ENCODE assay signal across 8 cellular contexts in the genomic region with DNA sequence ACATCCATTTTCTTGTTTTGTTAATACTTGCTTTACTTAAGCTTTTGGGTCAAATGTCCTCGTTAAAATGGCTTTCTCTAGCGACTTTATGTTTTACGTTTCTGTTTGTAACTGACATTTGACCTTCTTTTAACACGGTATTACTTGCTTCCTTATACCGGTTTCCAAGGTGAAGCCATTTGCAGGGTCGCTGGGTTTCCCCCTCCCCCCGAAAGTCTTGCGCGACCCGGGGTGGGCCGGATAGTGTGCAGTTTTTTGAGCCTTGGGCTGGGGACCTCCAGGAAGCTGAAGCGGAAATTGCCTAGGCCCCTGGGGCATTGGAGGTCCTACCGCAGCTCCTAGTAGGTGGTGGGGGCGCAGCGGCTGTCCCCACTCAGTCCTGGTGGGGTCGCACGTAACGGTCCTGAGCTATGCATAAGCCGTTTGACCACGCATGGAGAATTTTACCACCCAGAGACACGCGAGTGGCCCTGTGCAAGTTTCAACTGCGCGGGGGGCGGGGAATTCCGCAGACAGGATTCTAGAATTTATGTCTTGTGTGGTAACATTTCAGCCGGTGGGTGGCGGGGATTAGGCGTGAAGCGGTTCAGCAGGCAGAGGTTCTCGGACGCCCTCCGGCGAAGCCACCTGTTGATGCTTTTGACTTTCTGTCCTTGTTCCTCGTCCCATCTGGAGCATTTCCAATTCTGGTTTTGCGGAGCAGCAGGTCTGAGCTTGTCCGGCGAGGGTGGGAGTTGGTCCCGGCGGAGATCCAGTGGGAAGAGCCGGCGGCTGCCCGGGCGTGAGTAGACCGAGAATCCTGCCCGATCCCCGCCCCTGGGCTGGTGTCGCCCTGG. TPM values are rescaled to one million over a fixed set of nuclear protein-coding genes. Genes with fewer than 3 reads are reported as not detected.
DNase-seq lines count a peak whose midpoint lies in the region; ATAC-seq and TF ChIP-seq lines count a peak whose summit lies in the region.

No MANE protein-coding gene starts in this region.

- H3K36me3 ChIP-seq in SK-N-SH (replicated peaks in 1 of 2; ENCODE audit: control insufficient read depth in 1 of 2, insufficient read depth in 2 of 2, low read length in 1 of 2) = peaks cover 0 to 2% of the 10 kb centered on the region in 2 experiments

- peak; percentile 44 for ATAC-seq in GM21576 (IDR thresholded peaks at IDR 0.05; ENCODE audit: unreplicated experiment)
- ATAC-seq in activated naive CD4-positive, alpha-beta T cell treated with anti-CD3 and anti-CD28 coated beads, Interleukin-2, amount 50 U/mL, for 72 hours = peak; percentile 46 to 48
- ATAC-seq in Right ventricle myocardium superior (ENCODE audit: poor library complexity) = peak; percentile 57

- H3K9me3 ChIP-seq in SK-N-SH = no peaks in the 10 kb centered on the region

- TF ChIP-seq RAD21 in Ishikawa (IDR thresholded peaks at IDR 0.05; ENCODE audit: low read depth) (no peak; the same call in 1 of the 2 replicates), SK-N-SH (IDR thresholded peaks at IDR 0.05; ENCODE audit: low read length) (peak; percentile 30)

- peaks cover 59 to 66% of the 10 kb centered on the region in 2 donors for H3K36me3 Mint-ChIP-seq in activated naive CD4-positive, alpha-beta T cell treated with anti-CD3 and anti-CD28 coated beads, Interleukin-2, amount 50 U/mL, for 72 hours

- peak overlapping the region; percentile 69 for H3K9ac ChIP-seq in SK-N-SH

- no peaks in the 10 kb centered on the region for H3K9me2 ChIP-seq in SK-N-SH

- H3K4me3 ChIP-seq in SK-N-SH (ENCODE audit: low read depth in 2 of 2, low read length in 1 of 2) = peak overlapping the region; percentile 52 to 86

- peak overlapping the region; percentile 72; the same call in 1 of the 2 replicates for H2AFZ ChIP-seq in SK-N-SH (ENCODE audit: low read depth)

- CTCF ChIA-PET in SK-N-SH (lab: Yijun Ruan, JAX) = interaction anchor here (0.8 to 2.7 kb wide), 6 partner anchors 8 to 155 kb away, joined by 3 to 16 read pairs (median 4); a partner anchor contains a TSS

- peaks cover 9% of the 10 kb centered on the region for H3F3A ChIP-seq in SK-N-SH (replicated peaks; ENCODE audit: insufficient read depth)

- WGBS in SK-N-SH (ENCODE audit: low lambda C conversion rate) = 41% methylated on average over 36 of the region's 48 CpGs

- peak overlapping the region; percentile 40 to 92; a peak in 3 of 4 replicates for H3K27ac ChIP-seq in SK-N-SH (ENCODE audit: low read depth in 2 of 2, low read length in 1 of 2)

- H3K9me3 Mint-ChIP-seq in activated naive CD4-positive, alpha-beta T cell treated with anti-CD3 and anti-CD28 coated beads, Interleukin-2, amount 50 U/mL, for 72 hours = no peaks in the 10 kb centered on the region

- H3K4me2 ChIP-seq in SK-N-SH = peak overlapping the region; percentile 97

- TF ChIP-seq CTCF in SK-N-SH (IDR thresholded peaks at IDR 0.05) = peak; percentile 53

- peaks cover 84% of the 10 kb centered on the region for H3K79me2 ChIP-seq in SK-N-SH (ENCODE audit: insufficient read depth)

- intact Hi-C loops in Right ventricle myocardium superior (cut with DNase I) = loop anchor here (5.0 kb wide), 2 partner anchors 39 to 46 kb away; a partner anchor contains a TSS

- TF ChIP-seq EP300 in Ishikawa (IDR thresholded peaks at IDR 0.05; ENCODE audit: borderline replicate concordance) (peak; percentile 18; the same call in 1 of the 2 replicates), SK-N-SH (IDR thresholded peaks at IDR 0.05; ENCODE audit: borderline replicate concordance in 1 of 2, low read depth in 1 of 2, low read length in 1 of 2) (no peak)

- H4K20me1 ChIP-seq in SK-N-SH (ENCODE audit: insufficient read depth) = no peaks in the 10 kb centered on the region

- peaks cover 0 to 19% of the 10 kb centered on the region in 2 experiments; a peak in 3 of 4 replicates for H3K4me1 ChIP-seq in SK-N-SH (ENCODE audit: control insufficient read depth in 1 of 2, insufficient read depth in 2 of 2, low read depth in 1 of 2, low read length in 1 of 2)

- POLR2A ChIA-PET in SK-N-SH (lab: Yijun Ruan, JAX) = no interaction called here

- peak overlapping the region; percentile 99 to 100 for H3K27ac Mint-ChIP-seq in activated naive CD4-positive, alpha-beta T cell treated with anti-CD3 and anti-CD28 coated beads, Interleukin-2, amount 50 U/mL, for 72 hours

- DNase-seq in EL (peak; percentile 86), SK-N-SH (peak; percentile 49), Right ventricle myocardium superior (peak; percentile 95), pons (ENCODE audit: low spot score) (peak; percentile 87), ureter (ENCODE audit: low spot score) (peak; percentile 93)
- DNase-seq in activated naive CD4-positive, alpha-beta T cell treated with anti-CD3 and anti-CD28 coated beads, Interleukin-2, amount 50 U/mL, for 72 hours (ENCODE audit: low spot score in 2 of 2) = peak; percentile 80 to 88

- no peaks in the 10 kb centered on the region for H3K27me3 ChIP-seq in SK-N-SH (ENCODE audit: insufficient read depth)

TF ChIP-seq in Ishikawa, 13 proteins besides CTCF, POLR2A, EP300 and RAD21 (continues in another document):
- TF ChIP-seq FOXM1 (IDR thresholded peaks at IDR 0.05; ENCODE audit: borderline replicate concordance, low read depth) = no peak
- TF ChIP-seq, protein P1, sequence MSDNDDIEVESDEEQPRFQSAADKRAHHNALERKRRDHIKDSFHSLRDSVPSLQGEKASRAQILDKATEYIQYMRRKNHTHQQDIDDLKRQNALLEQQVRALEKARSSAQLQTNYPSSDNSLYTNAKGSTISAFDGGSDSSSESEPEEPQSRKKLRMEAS (IDR thresholded peaks at IDR 0.05) = peak; percentile 70; the same call in 1 of the 2 replicates

TF ChIP-seq in SK-N-SH, 30 proteins besides CTCF, POLR2A, EP300 and RAD21:
- TF ChIP-seq SIN3A (IDR thresholded peaks at IDR 0.05; ENCODE audit: borderline replicate concordance, low read depth, low read length) (0 out of 2 replicates have a peak, but pooled peaks have one; percentile 51), SMC3 (IDR thresholded peaks at IDR 0.05; ENCODE audit: low read depth, low read length) (peak; percentile 17; the same call in 1 of the 2 replicates), GABPA (IDR thresholded peaks at IDR 0.05; ENCODE audit: low read depth) (no peak), NFIC (IDR thresholded peaks at IDR 0.05; ENCODE audit: borderline replicate concordance) (peak; percentile 43; the same call in 1 of the 2 replicates), RCOR1 (IDR thresholded peaks at IDR 0.05; ENCODE audit: low read length) (no peak)
- TF ChIP-seq, protein P1 (IDR thresholded peaks at IDR 0.05; ENCODE audit: low read depth) = peak; percentile 71; the same call in 1 of the 2 replicates
- TF ChIP-seq, protein P2, sequence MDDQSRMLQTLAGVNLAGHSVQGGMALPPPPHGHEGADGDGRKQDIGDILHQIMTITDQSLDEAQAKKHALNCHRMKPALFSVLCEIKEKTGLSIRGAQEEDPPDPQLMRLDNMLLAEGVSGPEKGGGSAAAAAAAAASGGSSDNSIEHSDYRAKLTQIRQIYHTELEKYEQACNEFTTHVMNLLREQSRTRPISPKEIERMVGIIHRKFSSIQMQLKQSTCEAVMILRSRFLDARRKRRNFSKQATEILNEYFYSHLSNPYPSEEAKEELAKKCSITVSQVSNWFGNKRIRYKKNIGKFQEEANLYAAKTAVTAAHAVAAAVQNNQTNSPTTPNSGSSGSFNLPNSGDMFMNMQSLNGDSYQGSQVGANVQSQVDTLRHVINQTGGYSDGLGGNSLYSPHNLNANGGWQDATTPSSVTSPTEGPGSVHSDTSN (IDR thresholded peaks at IDR 0.05) = peak; percentile 50

RNA-seq across cellular contexts. Expression of a gene that starts 2.4 kb away (rescaled TPM):
- 23.7 and 32.6 TPM in 2 replicates for polyA plus RNA-seq in SK-N-SH (2012; rRNA removed)
- 23.3 and 30.1 TPM in 2 replicates for polyA plus RNA-seq in SK-N-SH (2012; cell fraction: cytosol; rRNA removed)
- 63.1 and 81.3 TPM in 2 replicates for polyA plus RNA-seq in SK-N-SH (2012; cell fraction: nucleus; rRNA removed)
- 100 to 1,000 TPM; 275 to 321 TPM for total RNA-seq in activated naive CD4-positive, alpha-beta T cell treated with anti-CD3 and anti-CD28 coated beads, Interleukin-2, amount 50 U/mL, for 72 hours
- total RNA-seq in Right ventricle myocardium superior (251 TPM), ureter (187 TPM)

RNA-seq across cellular contexts. Expression of a gene that starts 46.5 kb away (rescaled TPM):
- 55.9 and 73.7 TPM in 2 replicates for polyA plus RNA-seq in SK-N-SH (2012; rRNA removed)
- polyA plus RNA-seq in SK-N-SH (2012; cell fraction: cytosol; rRNA removed) = 102 and 168 TPM in 2 replicates
- polyA plus RNA-seq in SK-N-SH (2012; cell fraction: nucleus; rRNA removed) = 7.4 and 21.1 TPM in 2 replicates
- 100 to 1,000 TPM; 112 to 128 TPM for total RNA-seq in activated naive CD4-positive, alpha-beta T cell treated with anti-CD3 and anti-CD28 coated beads, Interleukin-2, amount 50 U/mL, for 72 hours
- total RNA-seq in Right ventricle myocardium superior = 541 TPM
- total RNA-seq in ureter = 83.9 TPM

RNA-seq across cellular contexts. Expression of a gene that starts 46.9 kb away (rescaled TPM):
- 1.2 and 1.8 TPM in 2 replicates for polyA plus RNA-seq in SK-N-SH (2012; rRNA removed)
- 1.5 TPM in 2 replicates for polyA plus RNA-seq in SK-N-SH (2012; cell fraction: cytosol; rRNA removed)
- 1.7 and 3.5 TPM in 2 replicates for polyA plus RNA-seq in SK-N-SH (2012; cell fraction: nucleus; rRNA removed)
- 10 to 100 TPM; 20.1 to 42.1 TPM for total RNA-seq in activated naive CD4-positive, alpha-beta T cell treated with anti-CD3 and anti-CD28 coated beads, Interleukin-2, amount 50 U/mL, for 72 hours
- total RNA-seq in Right ventricle myocardium superior = 12.0 TPM
- total RNA-seq in ureter = 34.2 TPM

Comparison
In these comparisons a context has a peak if more than half of its experiments do, and no peak if none do; other contexts are left out.
1. Peak in every context shown above with its lines: DNase-seq, ATAC-seq, H3K4me3 ChIP-seq and H3K27ac ChIP-seq.